In genomic region chr1:40945491-40945973, GRCh38 we compare ENCODE assay signal across 19 cellular contexts. TPM values are rescaled to one million over a fixed set of nuclear protein-coding genes. Genes with fewer than 3 reads are reported as not detected.
A peak's percentile ranks its signal among the peaks of the same experiment; 100 is the strongest.
DNase-seq lines count a peak whose midpoint lies in the region; ATAC-seq and TF ChIP-seq lines count a peak whose summit lies in the region.
"Had no signal": no experiment of that assay in that cellular context is flagged by ENCODE, and none has a peak within 500 bp of the region (broad histone marks: within the 10 kb centered on the region; RNA-seq: fewer than 3 reads in every experiment).

No MANE protein-coding gene starts in this region.

- no peak for DNase-seq in Panc1 (ENCODE audit: low read depth, low spot score)
- DNase-seq in chondrocyte (ENCODE audit: low spot score) = no peak
- DNase-seq in right lobe of liver = no peak
- DNase-seq in suprapubic skin (ENCODE audit: low spot score in 2 of 2) = no peak
- no peak for DNase-seq in cerebellar cortex (ENCODE audit: low spot score)
- DNase-seq in ecto neural progenitor cell (ENCODE audit: low spot score) = no peak
- DNase-seq: activated CD4-positive, alpha-beta T cell treated with anti-CD3 and anti-CD28 coated beads, Interleukin-2, amount 10 ng/mL, durations not matched to agents 7 days and 5 days; AML-193; central memory CD4-positive, alpha-beta T cell; HCEC 1CT; immature natural killer cell; mesendoderm; NCI-H2081 treated with DMSO at 0.1 percent for 48 hours; NCI-H748 treated with DMSO at 0.1 percent for 48 hours; stimulated activated CD4-positive, alpha-beta T cell treated with anti-CD3 and anti-CD28 coated beads, Interleukin-1b, Interleukin-23, amount 100 ng/mL, for 48 hours; substantia nigra had no signal

- H3K9me3 ChIP-seq in Panc1 (ENCODE audit: control insufficient read depth, insufficient read depth, low read depth, low read length) (no peaks in the 10 kb centered on the region), right lobe of liver (no peaks in the 10 kb centered on the region), suprapubic skin (no peaks in the 10 kb centered on the region)

- H3K27me3 Mint-ChIP-seq in chondrocyte (ENCODE audit: low read depth) = no peaks in the 10 kb centered on the region

- no peak overlapping the region for H3K4me3 Mint-ChIP-seq in chondrocyte (ENCODE audit: unreplicated experiment)
- H3K4me3 Mint-ChIP-seq: activated CD4-positive, alpha-beta T cell treated with anti-CD3 and anti-CD28 coated beads, Interleukin-2, amount 10 ng/mL, durations not matched to agents 7 days and 5 days; activated naive CD4-positive, alpha-beta T cell treated with anti-CD3 and anti-CD28 coated beads, Interleukin-2, amount 50 U/mL, for 24 hours; immature natural killer cell had no signal

- no peaks in the 10 kb centered on the region for H3K27me3 ChIP-seq in Panc1 (ENCODE audit: control insufficient read depth, insufficient read depth, low read length)
- H3K27me3 ChIP-seq in right lobe of liver = no peaks in the 10 kb centered on the region
- no peaks in the 10 kb centered on the region for H3K27me3 ChIP-seq in suprapubic skin

- CTCF ChIA-PET in Panc1 (lab: Charles Lee) = no interaction called here

- no peak for ATAC-seq in Panc1
- ATAC-seq in right lobe of liver = no peak
- ATAC-seq in HG02973 (IDR thresholded peaks at IDR 0.05; ENCODE audit: unreplicated experiment) = no peak
- no peak for ATAC-seq in HG03159 (IDR thresholded peaks at IDR 0.05; ENCODE audit: unreplicated experiment)

- BruUV-seq in Panc1 (replicated peaks; lab: Mats Ljungman, UMichigan) = no TSS peak

- H3K4me1 Mint-ChIP-seq in chondrocyte (ENCODE audit: low read depth) = peaks cover 52% of the 10 kb centered on the region

- H3K4me1 ChIP-seq in Panc1 (ENCODE audit: control insufficient read depth, insufficient read depth, low read length) = peaks cover 12% of the 10 kb centered on the region
- peaks cover 0 to 28% (median 8%) of the 10 kb centered on the region in 4 donors for H3K4me1 ChIP-seq in right lobe of liver
- peaks cover 23% of the 10 kb centered on the region for H3K4me1 ChIP-seq in suprapubic skin

- TF ChIP-seq CTCF in Panc1 (IDR thresholded peaks at IDR 0.05) = no peak
- TF ChIP-seq CTCF in chondrocyte (IDR thresholded peaks at IDR 0.05) = no peak
- TF ChIP-seq CTCF in right lobe of liver (IDR thresholded peaks at IDR 0.05) = no peak
- no peak for TF ChIP-seq CTCF in suprapubic skin (IDR thresholded peaks at IDR 0.05)

- in situ Hi-C loops in Panc1 (cut with HindIII; ENCODE audit: low pct_unique_long_range_greater_than_20kb, low sequenced_read_pairs) = no loop called here

- H3K27ac ChIP-seq in Panc1 (ENCODE audit: low read length) (peak overlapping the region; percentile 82; the same call in 1 of the 2 replicates), right lobe of liver (peak overlapping the region in 2 of 3 donors; percentile 39 to 80), suprapubic skin (peak overlapping the region; percentile 74)

- no peaks in the 10 kb centered on the region for H3K36me3 ChIP-seq in Panc1 (ENCODE audit: control insufficient read depth, insufficient read depth, low read length)
- H3K36me3 ChIP-seq in right lobe of liver = no peaks in the 10 kb centered on the region
- H3K36me3 ChIP-seq in suprapubic skin = no peaks in the 10 kb centered on the region

- 86% methylated on average over 2 of the region's 2 CpGs for WGBS in right lobe of liver (ENCODE audit: insufficient coverage, low coverage, low lambda C conversion rate, missing lambda C conversion rate)
- 45% methylated on average over 2 of the region's 2 CpGs for WGBS in suprapubic skin

- intact Hi-C loops in Panc1 (cut with micrococcal nuclease; ENCODE audit: unreplicated experiment) (no loop called here), right lobe of liver (cut with DNase I) (loop anchor here (5.0 kb wide), 1 partner anchor 83 kb away; the partner anchor contains the start of gene CITED4 (in 2 of the 2))

- peaks cover 5% of the 10 kb centered on the region for H3K9me3 Mint-ChIP-seq in chondrocyte (ENCODE audit: low read depth)
- H3K9me3 Mint-ChIP-seq: activated CD4-positive, alpha-beta T cell treated with anti-CD3 and anti-CD28 coated beads, Interleukin-2, amount 10 ng/mL, durations not matched to agents 7 days and 5 days; activated naive CD4-positive, alpha-beta T cell treated with anti-CD3 and anti-CD28 coated beads, Interleukin-2, amount 50 U/mL, for 24 hours; immature natural killer cell had no signal

- H3K4me3 ChIP-seq in Panc1 (ENCODE audit: low read depth in 2 of 2, low read length in 2 of 2) (no peak overlapping the region), right lobe of liver (no peak overlapping the region), suprapubic skin (no peak overlapping the region)

- H3K36me3 Mint-ChIP-seq in chondrocyte (ENCODE audit: low read depth) = no peaks in the 10 kb centered on the region
- H3K36me3 Mint-ChIP-seq: activated naive CD4-positive, alpha-beta T cell treated with anti-CD3 and anti-CD28 coated beads, Interleukin-2, amount 50 U/mL, for 24 hours; immature natural killer cell had no signal

- POLR2A ChIA-PET in Panc1 (lab: Charles Lee) = interaction anchor here (1.2 kb wide), 1 partner anchor 72 kb away, joined by 10 read pairs; no protein-coding TSS in a partner anchor

- peak overlapping the region; percentile 100 for H3K27ac Mint-ChIP-seq in chondrocyte (ENCODE audit: unreplicated experiment)
- H3K27ac Mint-ChIP-seq: activated CD4-positive, alpha-beta T cell treated with anti-CD3 and anti-CD28 coated beads, Interleukin-2, amount 10 ng/mL, durations not matched to agents 7 days and 5 days; activated naive CD4-positive, alpha-beta T cell treated with anti-CD3 and anti-CD28 coated beads, Interleukin-2, amount 50 U/mL, for 24 hours; immature natural killer cell had no signal

- TF ChIP-seq POLR2A in right lobe of liver (IDR thresholded peaks at IDR 0.05) = no peak
- no peak for TF ChIP-seq POLR2A in suprapubic skin (IDR thresholded peaks at IDR 0.05)

- no peak for TF ChIP-seq EP300 in suprapubic skin (IDR thresholded peaks at IDR 0.05)

RNA-seq across cellular contexts. Expression of gene CTPS1, which starts 34.0 kb away (rescaled TPM):
- 166 TPM for total RNA-seq in Panc1 (2021; ENCODE audit: unreplicated experiment)
- polyA plus RNA-seq in Panc1 (2012; ENCODE audit: insufficient read length) = 83.3 TPM
- 40.2 to 84.5 TPM (median 79.4 TPM) in 3 replicates for total RNA-seq in chondrocyte
- 10 to 100 TPM; 13.1 to 48.0 (median 42.2) TPM for total RNA-seq in right lobe of liver
- total RNA-seq in suprapubic skin = 10 to 100 TPM; 15.9 to 23.6 (median 20.0) TPM
